Comparison of ENCODE assay signal across 8 cellular contexts in the genomic region with DNA sequence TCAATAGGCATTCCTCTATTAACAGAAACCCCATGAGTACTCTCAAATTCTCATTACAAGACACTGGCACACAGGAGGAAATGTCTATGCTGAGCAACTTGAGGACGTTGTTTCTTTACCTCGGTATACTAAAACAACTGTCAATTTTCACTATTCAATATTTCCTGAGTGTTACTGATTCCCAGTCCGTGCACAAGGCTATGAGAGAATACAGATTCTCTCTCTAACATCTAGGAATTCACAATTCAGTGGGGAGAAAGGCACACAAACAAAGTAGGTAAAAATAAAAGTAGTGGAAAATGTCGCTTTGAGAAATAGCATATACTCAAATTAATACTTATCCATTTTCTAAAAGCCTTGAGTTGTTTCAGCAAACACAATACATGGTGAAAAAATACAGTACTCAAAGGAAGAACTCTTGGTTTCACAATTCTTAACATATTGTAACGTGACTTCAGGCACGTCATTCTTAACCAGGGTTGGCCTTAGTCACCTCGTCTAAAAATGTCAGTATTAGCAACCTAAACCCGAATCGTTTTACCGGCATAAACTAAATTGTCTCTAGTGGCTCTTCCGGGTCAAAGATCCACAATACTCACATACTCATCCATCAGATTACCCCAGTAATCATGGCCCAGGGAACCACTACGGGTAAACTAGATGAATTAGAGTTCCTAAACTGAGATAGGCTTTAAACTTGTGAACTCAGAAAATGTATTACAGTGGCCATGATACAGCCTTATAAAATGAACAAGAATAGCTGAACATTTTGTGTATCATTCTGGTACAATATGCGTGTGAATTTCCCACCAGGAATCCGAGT. TPM values are rescaled to one million over a fixed set of nuclear protein-coding genes. Genes with fewer than 3 reads are reported as not detected.
A peak's percentile ranks its signal among the peaks of the same experiment; 100 is the strongest.
DNase-seq lines count a peak whose midpoint lies in the region; ATAC-seq and TF ChIP-seq lines count a peak whose summit lies in the region.

No MANE protein-coding gene starts in this region.

- no peak for DNase-seq in heart right ventricle
- no peak for DNase-seq in left cardiac atrium
- DNase-seq in SKM-1 treated with dmso at 0.1 percent for 144 hours (lab: John Stamatoyannopoulos, UW; ENCODE audit: unreplicated experiment) = peak; percentile 24
- no peak for DNase-seq in vagina (ENCODE audit: extremely low spot score in 2 of 2)
- DNase-seq in LoVo (ENCODE audit: low spot score) = no peak

- H3K36me3 ChIP-seq in heart right ventricle (no peaks in the 10 kb centered on the region), ectodermal cell (ENCODE audit: control insufficient read depth, insufficient read depth, low read length) (no peaks in the 10 kb centered on the region), mucosa of stomach (ENCODE audit: control insufficient read depth, insufficient read depth, low read length) (no peaks in the 10 kb centered on the region), vagina (no peaks in the 10 kb centered on the region)

- 4 to 8% methylated on average over 14 of the region's 14 CpGs for WGBS in heart right ventricle, 2 donors
- 15 to 17% methylated on average over 13 to 14 of the region's 14 CpGs for WGBS in ectodermal cell, 2 experiments

- TF ChIP-seq POLR2A in vagina (IDR thresholded peaks at IDR 0.05) = no peak

- ATAC-seq in heart right ventricle (no peak), left cardiac atrium (no peak), HG03196 (IDR thresholded peaks at IDR 0.05; ENCODE audit: unreplicated experiment) (peak; percentile 24)

- H3K4me3 ChIP-seq in heart right ventricle = peak overlapping the region; percentile 72 to 87 (median 82)
- peak overlapping the region; percentile 82 for H3K4me3 ChIP-seq in ectodermal cell (ENCODE audit: insufficient read depth, low read depth, low read length)
- H3K4me3 ChIP-seq in mucosa of stomach (ENCODE audit: low read length) = peak overlapping the region; percentile 54
- H3K4me3 ChIP-seq in vagina = peak overlapping the region; percentile 60 to 93

- H3K27ac ChIP-seq in heart right ventricle (peak overlapping the region in 9 of 10 donors; percentile 90 to 97 (median 94)), ectodermal cell (ENCODE audit: insufficient read depth, low read depth, low read length, poor library complexity, severe bottlenecking) (no peak overlapping the region), vagina (peak overlapping the region; percentile 98)

- TF ChIP-seq CTCF in heart right ventricle (IDR thresholded peaks at IDR 0.05) (no peak), vagina (IDR thresholded peaks at IDR 0.05) (no peak)

- peaks cover 0 to 53% (median 33%) of the 10 kb centered on the region in 9 donors for H3K4me1 ChIP-seq in heart right ventricle
- H3K4me1 ChIP-seq in ectodermal cell (ENCODE audit: control insufficient read depth, insufficient read depth, low read length) = peaks cover 10% of the 10 kb centered on the region
- H3K4me1 ChIP-seq in mucosa of stomach (ENCODE audit: control insufficient read depth, insufficient read depth, low read length) = no peaks in the 10 kb centered on the region
- peaks cover 30% of the 10 kb centered on the region for H3K4me1 ChIP-seq in vagina

- H3K9me3 ChIP-seq in heart right ventricle = no peaks in the 10 kb centered on the region
- no peaks in the 10 kb centered on the region for H3K9me3 ChIP-seq in ectodermal cell (ENCODE audit: control insufficient read depth, low read length)
- no peaks in the 10 kb centered on the region for H3K9me3 ChIP-seq in mucosa of stomach (ENCODE audit: control insufficient read depth, low read length)
- no peaks in the 10 kb centered on the region for H3K9me3 ChIP-seq in vagina

- peak overlapping the region; percentile 77 for H3K9ac ChIP-seq in mucosa of stomach (ENCODE audit: low read length)

- intact Hi-C loops in heart right ventricle (cut with DNase I) = loop anchor here in 2 of 10 donors (2.0 kb wide), 1 partner anchor 69 kb away; the partner anchor contains the start of gene UBE2D1 (in 2 of the 2)
- intact Hi-C loops in left cardiac atrium (cut with DNase I) = no loop called here
- intact Hi-C loops in vagina (cut with DNase I) = no loop called here

- H3K27me3 ChIP-seq in heart right ventricle (no peaks in the 10 kb centered on the region), ectodermal cell (ENCODE audit: control insufficient read depth, insufficient read depth, low read length, poor library complexity, severe bottlenecking) (peaks cover 8% of the 10 kb centered on the region), mucosa of stomach (ENCODE audit: control insufficient read depth, insufficient read depth, low read length) (no peaks in the 10 kb centered on the region), vagina (no peaks in the 10 kb centered on the region)

RNA-seq across cellular contexts. Expression of gene IPMK, which starts 1.5 kb away (rescaled TPM):
- total RNA-seq in heart right ventricle (1 to 10 TPM; 1.8 to 5.0 (median 2.6) TPM), left cardiac atrium (1 to 10 TPM; 2.7 to 3.1 TPM), vagina (6.1 TPM)
- 1 to 10 TPM in 1 of 2 donors, under 1 TPM in 1; 0.93 to 1.3 TPM for polyA plus RNA-seq in heart right ventricle
- 7.4 TPM for polyA plus RNA-seq in ectodermal cell (2013, experiment 1 of 4)
- 7.6 TPM for polyA plus RNA-seq in ectodermal cell (2013, experiment 2 of 4)
- polyA plus RNA-seq in ectodermal cell (2013, experiment 3 of 4) = 7.0 TPM
- polyA plus RNA-seq in ectodermal cell (2013, experiment 4 of 4) = 7.1 TPM

RNA-seq across cellular contexts. Expression of gene CISD1, which starts 2.7 kb away (rescaled TPM):
- total RNA-seq in heart right ventricle (100 to 1,000 TPM; 135 to 204 (median 179) TPM), left cardiac atrium (100 to 1,000 TPM; 133 to 135 TPM), vagina (16.0 TPM)
- 100 to 1,000 TPM in 1 of 2 donors, 10 to 100 TPM in 1; 34.4 to 111 TPM for polyA plus RNA-seq in heart right ventricle
- 30.0 TPM for polyA plus RNA-seq in ectodermal cell (2013, experiment 1 of 4)
- polyA plus RNA-seq in ectodermal cell (2013, experiment 2 of 4) = 29.0 TPM
- 30.0 TPM for polyA plus RNA-seq in ectodermal cell (2013, experiment 3 of 4)
- polyA plus RNA-seq in ectodermal cell (2013, experiment 4 of 4) = 37.7 TPM
